ENCODE assay signal across 19 cellular contexts in the genomic region with DNA sequence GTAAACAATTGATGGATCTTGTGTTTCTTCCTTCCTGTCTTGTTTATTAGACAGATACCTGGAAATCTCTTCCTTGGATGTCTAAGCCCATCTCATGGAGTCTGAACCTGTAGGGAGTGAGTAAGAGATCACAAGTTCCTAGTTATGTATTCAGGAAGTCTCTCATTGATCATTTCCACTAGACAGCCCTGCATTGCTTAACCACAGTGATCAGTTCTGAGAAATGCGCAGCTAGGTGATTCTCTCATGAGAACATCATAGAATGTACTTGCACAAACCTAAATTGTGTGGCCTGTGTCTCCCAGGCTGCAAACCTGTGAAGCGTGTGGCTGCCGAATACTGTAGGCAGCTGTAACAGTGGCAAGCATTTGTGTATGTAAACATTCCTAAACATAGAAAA. TPM values are rescaled to one million over a fixed set of nuclear protein-coding genes. Genes with fewer than 3 reads are reported as not detected.
A peak's percentile ranks its signal among the peaks of the same experiment; 100 is the strongest.
DNase-seq lines count a peak whose midpoint lies in the region; ATAC-seq, FAIRE-seq and TF ChIP-seq lines count a peak whose summit lies in the region.
"Had no signal": no experiment of that assay in that cellular context is flagged by ENCODE, and none has a peak within 500 bp of the region (broad histone marks: within the 10 kb centered on the region; RNA-seq: fewer than 3 reads in every experiment).

No MANE protein-coding gene starts in this region.

- peak overlapping the region; percentile 49 to 83; a peak in 4 of 6 replicates for H3K27ac ChIP-seq in A549
- peak overlapping the region in 1 of 3 donors; percentile 49 for H3K27ac ChIP-seq in right lobe of liver
- H3K27ac ChIP-seq: cardiac muscle cell had no signal

- peak overlapping the region; percentile 66; the same call in 2 of the 3 replicates for H3K4me2 ChIP-seq in A549

- H3K27ac Mint-ChIP-seq in activated T-helper 1 cell treated with anti-CD3 and anti-CD28 coated beads, Interleukin-12 subunit alpha, Interleukin-12 subunit beta, Interleukin-2, Interleukin-4 antibody, amounts not matched to agents 30 ng/mL and 10 ng/mL and 1 ng/mL, durations not matched to agents 14 hours and 24 hours and 36 hours = peak overlapping the region; percentile 76
- no peak overlapping the region for H3K27ac Mint-ChIP-seq in chondrocyte (ENCODE audit: unreplicated experiment)

- WGBS in A549 (ENCODE audit: missing lambda C conversion rate) = 98% methylated on average over 3 of the region's 3 CpGs
- 81% methylated on average over 2 of the region's 3 CpGs for WGBS in right lobe of liver (ENCODE audit: insufficient coverage, low coverage, low lambda C conversion rate, missing lambda C conversion rate)

- H3K4me1 Mint-ChIP-seq in activated T-helper 1 cell treated with anti-CD3 and anti-CD28 coated beads, Interleukin-12 subunit alpha, Interleukin-12 subunit beta, Interleukin-2, Interleukin-4 antibody, amounts not matched to agents 30 ng/mL and 10 ng/mL and 1 ng/mL, durations not matched to agents 14 hours and 24 hours and 36 hours (ENCODE audit: low read depth) = peaks cover 35% of the 10 kb centered on the region
- H3K4me1 Mint-ChIP-seq in chondrocyte (ENCODE audit: low read depth) = peaks cover 31% of the 10 kb centered on the region

- H3K27me3 ChIP-seq in right lobe of liver = no peaks in the 10 kb centered on the region
- H3K27me3 ChIP-seq: cardiac muscle cell had no signal

- no peak for FAIRE-seq in A549 (lab: Jason Lieb, UNC)
- FAIRE-seq: D721Med, frontal cortex, HTR-8/SVneo had no signal

- no peaks in the 10 kb centered on the region for H3K27me3 Mint-ChIP-seq in activated T-helper 1 cell treated with anti-CD3 and anti-CD28 coated beads, Interleukin-12 subunit alpha, Interleukin-12 subunit beta, Interleukin-2, Interleukin-4 antibody, amounts not matched to agents 30 ng/mL and 10 ng/mL and 1 ng/mL, durations not matched to agents 14 hours and 24 hours and 36 hours (ENCODE audit: insufficient read depth)
- no peaks in the 10 kb centered on the region for H3K27me3 Mint-ChIP-seq in chondrocyte (ENCODE audit: low read depth)

- TF ChIP-seq POLR2A in A549 (IDR thresholded peaks at IDR 0.05; ENCODE audit: low read length) (no peak), right lobe of liver (IDR thresholded peaks at IDR 0.05) (no peak), erythroblast (IDR thresholded peaks at IDR 0.05; ENCODE audit: low read length) (no peak)

- intact Hi-C loops in activated T-helper 1 cell treated with anti-CD3 and anti-CD28 coated beads, Interleukin-12 subunit alpha, Interleukin-12 subunit beta, Interleukin-2, Interleukin-4 antibody, amounts not matched to agents 30 ng/mL and 10 ng/mL and 1 ng/mL, durations not matched to agents 14 hours and 24 hours and 36 hours (cut with micrococcal nuclease) = loop anchor here (2.0 kb wide), 1 partner anchor 39 kb away; a partner anchor contains a TSS
- intact Hi-C loops in right lobe of liver (cut with DNase I) = no loop called here
- intact Hi-C loops in posterior vena cava (cut with DNase I) = no loop called here

- H3K4me3 ChIP-seq in A549 (no peak overlapping the region), right lobe of liver (no peak overlapping the region)
- H3K4me3 ChIP-seq: cardiac muscle cell, lung had no signal

- peaks cover 36% of the 10 kb centered on the region for H3K36me3 Mint-ChIP-seq in activated T-helper 1 cell treated with anti-CD3 and anti-CD28 coated beads, Interleukin-12 subunit alpha, Interleukin-12 subunit beta, Interleukin-2, Interleukin-4 antibody, amounts not matched to agents 30 ng/mL and 10 ng/mL and 1 ng/mL, durations not matched to agents 14 hours and 24 hours and 36 hours (ENCODE audit: low read depth)
- peaks cover 20% of the 10 kb centered on the region for H3K36me3 Mint-ChIP-seq in chondrocyte (ENCODE audit: low read depth)

- TF ChIP-seq CTCF in A549 (IDR thresholded peaks at IDR 0.05) = no peak
- no peak for TF ChIP-seq CTCF in right lobe of liver (IDR thresholded peaks at IDR 0.05)
- TF ChIP-seq CTCF in chondrocyte (IDR thresholded peaks at IDR 0.05) = no peak

- no peak for TF ChIP-seq RAD21 in A549 (conservative IDR thresholded peaks at IDR 0.05 in 1 of 2, IDR thresholded peaks at IDR 0.05 in 1 of 2)

- DNase-seq in A549 (ENCODE audit: low read depth in 1 of 2, low spot score in 1 of 2) = no peak
- DNase-seq in activated T-helper 1 cell treated with anti-CD3 and anti-CD28 coated beads, Interleukin-12 subunit alpha, Interleukin-12 subunit beta, Interleukin-2, Interleukin-4 antibody, amounts not matched to agents 30 ng/mL and 10 ng/mL and 1 ng/mL, durations not matched to agents 14 hours and 24 hours and 36 hours (ENCODE audit: low spot score) = peak; percentile 32
- no peak for DNase-seq in right lobe of liver
- DNase-seq in posterior vena cava (ENCODE audit: low spot score) = no peak
- DNase-seq in chondrocyte (ENCODE audit: low spot score) = no peak
- DNase-seq in NK-92 treated with Interleukin-12 subunit alpha and Interleukin-12 subunit beta, amount 100 ng/mL, for 24 hours (lab: John Stamatoyannopoulos, UW) = no peak
- no peak for DNase-seq in erythroblast (lab: John Stamatoyannopoulos, UW)
- DNase-seq: activated effector memory CD4-positive, alpha-beta T cell treated with Interleukin-2 at 50 U/mL for 16 hours; AML-193; NCI-H2029 treated with DMSO at 0.1 percent for 48 hours; stimulated activated naive CD4-positive, alpha-beta T cell had no signal

- no peak for TF ChIP-seq EP300 in A549 (IDR thresholded peaks at IDR 0.05)

- ATAC-seq in A549 = no peak
- peak; percentile 51 for ATAC-seq in GM19438 (IDR thresholded peaks at IDR 0.05; ENCODE audit: low read depth, unreplicated experiment)
- peak in 3 of 4 donors; percentile 17 to 81 (median 64) for ATAC-seq in right lobe of liver

- H3K4me3 Mint-ChIP-seq in activated T-helper 1 cell treated with anti-CD3 and anti-CD28 coated beads, Interleukin-12 subunit alpha, Interleukin-12 subunit beta, Interleukin-2, Interleukin-4 antibody, amounts not matched to agents 30 ng/mL and 10 ng/mL and 1 ng/mL, durations not matched to agents 14 hours and 24 hours and 36 hours = peak overlapping the region; percentile 20
- H3K4me3 Mint-ChIP-seq in chondrocyte (ENCODE audit: unreplicated experiment) = no peak overlapping the region
- H3K4me3 Mint-ChIP-seq: endodermal cell, neural crest cell had no signal

- H3K4me1 ChIP-seq in A549 = peaks cover 22% of the 10 kb centered on the region
- peaks cover 0 to 6% (median 1%) of the 10 kb centered on the region in 4 donors for H3K4me1 ChIP-seq in right lobe of liver

- peaks cover under 1% of the 10 kb centered on the region; the same call in 1 of the 3 replicates for H3K9me3 ChIP-seq in A549
- H3K9me3 ChIP-seq in right lobe of liver = no peaks in the 10 kb centered on the region

- POLR2A ChIA-PET in A549 (lab: Yijun Ruan, JAX) = no interaction called here

- CTCF ChIA-PET in A549 (lab: Yijun Ruan, JAX) = interaction anchor here (0.7 kb wide), 1 partner anchor 249 kb away, joined by 3 read pairs; no protein-coding TSS in a partner anchor

- H3K9me3 Mint-ChIP-seq in activated T-helper 1 cell treated with anti-CD3 and anti-CD28 coated beads, Interleukin-12 subunit alpha, Interleukin-12 subunit beta, Interleukin-2, Interleukin-4 antibody, amounts not matched to agents 30 ng/mL and 10 ng/mL and 1 ng/mL, durations not matched to agents 14 hours and 24 hours and 36 hours = peaks cover 6% of the 10 kb centered on the region
- H3K9me3 Mint-ChIP-seq in chondrocyte (ENCODE audit: low read depth) = peaks cover 3% of the 10 kb centered on the region

- H3K36me3 ChIP-seq in right lobe of liver = peaks cover 0 to 23% (median 12%) of the 10 kb centered on the region in 4 donors

TF ChIP-seq in A549, 52 proteins besides CTCF, POLR2A, EP300 and RAD21 (continues in another document):
- TF ChIP-seq, protein P1, sequence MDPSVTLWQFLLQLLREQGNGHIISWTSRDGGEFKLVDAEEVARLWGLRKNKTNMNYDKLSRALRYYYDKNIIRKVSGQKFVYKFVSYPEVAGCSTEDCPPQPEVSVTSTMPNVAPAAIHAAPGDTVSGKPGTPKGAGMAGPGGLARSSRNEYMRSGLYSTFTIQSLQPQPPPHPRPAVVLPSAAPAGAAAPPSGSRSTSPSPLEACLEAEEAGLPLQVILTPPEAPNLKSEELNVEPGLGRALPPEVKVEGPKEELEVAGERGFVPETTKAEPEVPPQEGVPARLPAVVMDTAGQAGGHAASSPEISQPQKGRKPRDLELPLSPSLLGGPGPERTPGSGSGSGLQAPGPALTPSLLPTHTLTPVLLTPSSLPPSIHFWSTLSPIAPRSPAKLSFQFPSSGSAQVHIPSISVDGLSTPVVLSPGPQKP (IDR thresholded peaks at IDR 0.05; ENCODE audit: low read depth, low read length) = no peak
- no peak for TF ChIP-seq RFX5 (IDR thresholded peaks at IDR 0.05)
- no peak for TF ChIP-seq POLR2AphosphoS2 (conservative IDR thresholded peaks at IDR 0.05; ENCODE audit: low read length)
- no peak for TF ChIP-seq BHLHE40 (IDR thresholded peaks at IDR 0.05; ENCODE audit: low read depth, low read length)
- no peak for TF ChIP-seq NR3C1 (IDR thresholded peaks at IDR 0.05)
- TF ChIP-seq ESRRA (IDR thresholded peaks at IDR 0.05; ENCODE audit: borderline replicate concordance, low read length) = no peak
- TF ChIP-seq ZC3H11A (IDR thresholded peaks at IDR 0.05) = no peak

RNA-seq across cellular contexts. Expression of a gene that starts 39.1 kb away (rescaled TPM):
- polyA plus RNA-seq in A549 (2011; rRNA removed) = 7.7 and 14.7 TPM in 2 replicates
- 2.3 and 3.0 TPM in 2 replicates for polyA plus RNA-seq in A549 (2012; cell fraction: cytosol; rRNA removed)
- polyA plus RNA-seq in A549 (2012; cell fraction: nucleus; rRNA removed) = 4.4 and 5.4 TPM in 2 replicates
- polyA plus RNA-seq in A549 (2017; fragmentation: RNase III; extraction: RNeasy Plus Mini Kit Qiagen cat#74134 plus additional on column Dnase treatment) = 7.0 to 7.7 TPM (median 7.3 TPM) in 3 replicates
- polyA minus RNA-seq in A549 (2011; rRNA and poly(A)+ RNA removed) = 21.3 and 23.4 TPM in 2 replicates
- total RNA-seq in activated T-helper 1 cell treated with anti-CD3 and anti-CD28 coated beads, Interleukin-12 subunit alpha, Interleukin-12 subunit beta, Interleukin-2, Interleukin-4 antibody, amounts not matched to agents 30 ng/mL and 10 ng/mL and 1 ng/mL, durations not matched to agents 14 hours and 24 hours and 36 hours = 18.4 TPM in 2 replicates
- 10 to 100 TPM in 5 of 6 experiments, 1 to 10 TPM in 1; 9.5 to 15.7 (median 13.1) TPM for total RNA-seq in right lobe of liver
- total RNA-seq in posterior vena cava = 10 to 100 TPM; 18.7 to 25.3 TPM
- total RNA-seq in chondrocyte = 26.6 to 36.7 TPM (median 26.8 TPM) in 3 replicates

RNA-seq across cellular contexts. Expression of a gene that starts 54.8 kb away (rescaled TPM):
- polyA plus RNA-seq in A549 (2011; rRNA removed) (0.04 and 0.05 TPM in 2 replicates), A549 (2017; fragmentation: RNase III; extraction: RNeasy Plus Mini Kit Qiagen cat#74134 plus additional on column Dnase treatment) (0.04 to 0.15 TPM (median 0.09 TPM) in 3 replicates)
- polyA plus RNA-seq in A549 (2012; cell fraction: cytosol; rRNA removed) = 0.06 and 0.07 TPM in 2 replicates
- polyA plus RNA-seq in A549 (2012; cell fraction: nucleus; rRNA removed) = 0.10 and 0.16 TPM in 2 replicates
- not detected in 2 replicates for polyA minus RNA-seq in A549 (2011; rRNA and poly(A)+ RNA removed)
- not detected in 2 replicates for total RNA-seq in activated T-helper 1 cell treated with anti-CD3 and anti-CD28 coated beads, Interleukin-12 subunit alpha, Interleukin-12 subunit beta, Interleukin-2, Interleukin-4 antibody, amounts not matched to agents 30 ng/mL and 10 ng/mL and 1 ng/mL, durations not matched to agents 14 hours and 24 hours and 36 hours
- total RNA-seq in right lobe of liver (1 to 10 TPM; 2.0 to 9.6 (median 3.4) TPM), posterior vena cava (10 to 100 TPM in 1 of 2 donors, 1 to 10 TPM in 1; 9.6 to 14.1 TPM), chondrocyte (0.35 to 0.82 TPM (median 0.41 TPM) in 3 replicates)

Comparison
In these comparisons a context has a peak if more than half of its experiments do, and no peak if none do; other contexts are left out.
1. ATAC-seq: peak in GM19438 (single experiment) and right lobe of liver (3 of 4); none in A549 (0 of 2).